23 cellular contexts compared by ENCODE assay signal in genomic region chr11:128759168-128759567, GRCh38.
DNase-seq lines count a peak whose midpoint lies in the region; ATAC-seq and TF ChIP-seq lines count a peak whose summit lies in the region.
"Had no signal": no experiment of that assay in that cellular context is flagged by ENCODE, and none has a peak within 500 bp of the region (broad histone marks: within the 10 kb centered on the region; RNA-seq: fewer than 3 reads in every experiment).

No MANE protein-coding gene starts in this region.

- H2AFZ ChIP-seq in GM23248: no peak overlapping the region

- in situ Hi-C loops in GM23248 (cut with MboI): no loop called here

- no peaks in the 10 kb centered on the region for H3K9me3 Mint-ChIP-seq in T-helper 2 cell treated with Interferon-gamma antibody and Interleukin-4, amounts not matched to agents 5 μg/mL and 100 μg/mL, for 36 hours
- no peaks in the 10 kb centered on the region for H3K9me3 Mint-ChIP-seq in activated naive CD8-positive, alpha-beta T cell (ENCODE audit: low read depth)
- H3K9me3 Mint-ChIP-seq in naive thymus-derived CD8-positive, alpha-beta T cell: no peaks in the 10 kb centered on the region
- H3K9me3 Mint-ChIP-seq: nephron; T-helper 1 cell treated with Interleukin-12 subunit alpha and Interleukin-12 subunit beta and Interleukin-4 antibody, amounts not matched to agents 30 μg/mL and 1 μg/mL, for 36 hours had no signal

- POLR2A ChIA-PET in naive thymus-derived CD8-positive, alpha-beta T cell (lab: Charles Lee): interaction anchor here (0.6 kb wide), 2 partner anchors 120 to 129 kb away, joined by 3 to 5 read pairs; no protein-coding TSS in a partner anchor

- H3F3A ChIP-seq in GM23248 (ENCODE audit: insufficient read depth): peaks cover 34% of the 10 kb centered on the region

- H3K36me3 ChIP-seq in GM23248 (ENCODE audit: low read depth) (peaks cover 14% of the 10 kb centered on the region), prostate gland (no peaks in the 10 kb centered on the region), vagina (no peaks in the 10 kb centered on the region)
- H3K36me3 ChIP-seq: breast epithelium, HAP-1 had no signal

- peaks cover 58% of the 10 kb centered on the region for H3K36me3 Mint-ChIP-seq in T-helper 2 cell treated with Interferon-gamma antibody and Interleukin-4, amounts not matched to agents 5 μg/mL and 100 μg/mL, for 36 hours (ENCODE audit: low read depth)
- H3K36me3 Mint-ChIP-seq in activated naive CD8-positive, alpha-beta T cell: peaks cover 10% of the 10 kb centered on the region
- peaks cover 0 to 74% (median 16%) of the 10 kb centered on the region in 3 donors for H3K36me3 Mint-ChIP-seq in naive thymus-derived CD8-positive, alpha-beta T cell
- H3K36me3 Mint-ChIP-seq: WTC11 had no signal

- peak overlapping the region; percentile 79 for H3K27ac ChIP-seq in GM23248
- no peak overlapping the region for H3K27ac ChIP-seq in prostate gland
- no peak overlapping the region for H3K27ac ChIP-seq in vagina
- H3K27ac ChIP-seq: breast epithelium, epithelial cell of prostate, foreskin keratinocyte had no signal

- no peak overlapping the region for H3K4me3 Mint-ChIP-seq in T-helper 2 cell treated with Interferon-gamma antibody and Interleukin-4, amounts not matched to agents 5 μg/mL and 100 μg/mL, for 36 hours
- peak overlapping the region; percentile 8 for H3K4me3 Mint-ChIP-seq in activated naive CD8-positive, alpha-beta T cell
- peak overlapping the region in 4 of 10 donors; percentile 0 to 18 (median 15) for H3K4me3 Mint-ChIP-seq in naive thymus-derived CD8-positive, alpha-beta T cell
- H3K4me3 Mint-ChIP-seq: nephron; T-helper 1 cell treated with Interleukin-12 subunit alpha and Interleukin-12 subunit beta and Interleukin-4 antibody, amounts not matched to agents 30 μg/mL and 1 μg/mL, for 36 hours; WTC11 had no signal

- no peaks in the 10 kb centered on the region for H4K20me1 ChIP-seq in GM23248 (ENCODE audit: insufficient read depth)

- H3K4me1 ChIP-seq in GM23248 (ENCODE audit: insufficient read depth): peaks cover 22% of the 10 kb centered on the region
- no peaks in the 10 kb centered on the region for H3K4me1 ChIP-seq in prostate gland (replicated peaks)
- H3K4me1 ChIP-seq in vagina: no peaks in the 10 kb centered on the region
- H3K4me1 ChIP-seq: breast epithelium, foreskin keratinocyte, HAP-1 had no signal

- H3K4me3 ChIP-seq in GM23248 (no peak overlapping the region), prostate gland (no peak overlapping the region), vagina (no peak overlapping the region)
- H3K4me3 ChIP-seq: BLaER1, breast epithelium, HAP-1, skin epidermis had no signal

- 78 to 81% methylated on average over 7 of the region's 7 CpGs for WGBS in GM23248 (ENCODE audit: low coverage in 1 of 2, low lambda C conversion rate in 2 of 2, missing lambda C conversion rate in 2 of 2), 2 experiments
- 88% methylated on average over 7 of the region's 7 CpGs for WGBS in prostate gland

- TF ChIP-seq CTCF in prostate gland (IDR thresholded peaks at IDR 0.05) (no peak), vagina (IDR thresholded peaks at IDR 0.05) (no peak)

- no peaks in the 10 kb centered on the region for H3K27me3 Mint-ChIP-seq in T-helper 2 cell treated with Interferon-gamma antibody and Interleukin-4, amounts not matched to agents 5 μg/mL and 100 μg/mL, for 36 hours (ENCODE audit: low read depth)
- H3K27me3 Mint-ChIP-seq in activated naive CD8-positive, alpha-beta T cell: no peaks in the 10 kb centered on the region
- H3K27me3 Mint-ChIP-seq in naive thymus-derived CD8-positive, alpha-beta T cell: no peaks in the 10 kb centered on the region

- DNase-seq in T-helper 2 cell treated with Interferon-gamma antibody and Interleukin-4, amounts not matched to agents 5 μg/mL and 100 μg/mL, for 36 hours (ENCODE audit: low spot score): no peak
- DNase-seq in T-helper 2 cell (no peak), GM23248 (no peak), COR-L47 (lab: John Stamatoyannopoulos, UW) (no peak), prostate gland (ENCODE audit: low spot score) (no peak), vagina (ENCODE audit: extremely low spot score in 2 of 2) (no peak)
- DNase-seq in naive thymus-derived CD8-positive, alpha-beta T cell: no peak
- DNase-seq: cortex of kidney; DMS53; NCI-H774; SHP77; stimulated activated CD4-positive, alpha-beta T cell treated with anti-CD3 and anti-CD28 coated beads, Interleukin-2, amount 100 ng/mL, for 48 hours had no signal

- TF ChIP-seq POLR2A in prostate gland (IDR thresholded peaks at IDR 0.05) (no peak), vagina (IDR thresholded peaks at IDR 0.05) (no peak)

- H3K27ac Mint-ChIP-seq in T-helper 2 cell treated with Interferon-gamma antibody and Interleukin-4, amounts not matched to agents 5 μg/mL and 100 μg/mL, for 36 hours: peak overlapping the region; percentile 27
- H3K27ac Mint-ChIP-seq in activated naive CD8-positive, alpha-beta T cell: peak overlapping the region; percentile 67
- peak overlapping the region; percentile 2 to 73 (median 41) for H3K27ac Mint-ChIP-seq in naive thymus-derived CD8-positive, alpha-beta T cell
- H3K27ac Mint-ChIP-seq: nephron; progenitor cell of endocrine pancreas; T-helper 1 cell treated with Interleukin-12 subunit alpha and Interleukin-12 subunit beta and Interleukin-4 antibody, amounts not matched to agents 30 μg/mL and 1 μg/mL, for 36 hours; WTC11 had no signal

- H3K9me2 ChIP-seq in GM23248 (ENCODE audit: insufficient read depth): no peaks in the 10 kb centered on the region

- H3K79me2 ChIP-seq in GM23248 (ENCODE audit: insufficient read depth): peaks cover 7% of the 10 kb centered on the region; the same call in 1 of the 2 replicates

- peaks cover 44% of the 10 kb centered on the region for H3K4me1 Mint-ChIP-seq in T-helper 2 cell treated with Interferon-gamma antibody and Interleukin-4, amounts not matched to agents 5 μg/mL and 100 μg/mL, for 36 hours (ENCODE audit: low read depth)
- H3K4me1 Mint-ChIP-seq in activated naive CD8-positive, alpha-beta T cell (ENCODE audit: low read depth): peaks cover 65% of the 10 kb centered on the region
- peaks cover 49 to 91% (median 80%) of the 10 kb centered on the region in 4 donors for H3K4me1 Mint-ChIP-seq in naive thymus-derived CD8-positive, alpha-beta T cell

- intact Hi-C loops in prostate gland (cut with DNase I) (no loop called here), vagina (cut with DNase I) (no loop called here)

- no peaks in the 10 kb centered on the region for H3K27me3 ChIP-seq in GM23248 (replicated peaks; ENCODE audit: insufficient read depth)
- H3K27me3 ChIP-seq in prostate gland (replicated peaks; ENCODE audit: insufficient read depth): no peaks in the 10 kb centered on the region
- no peaks in the 10 kb centered on the region for H3K27me3 ChIP-seq in vagina
- H3K27me3 ChIP-seq: BLaER1 had no signal

- ATAC-seq in naive thymus-derived CD8-positive, alpha-beta T cell: no peak
- ATAC-seq: foreskin keratinocyte, WTC11 had no signal

- peak overlapping the region; percentile 33; the same call in 1 of the 2 replicates for H3K9ac ChIP-seq in GM23248
- H3K9ac ChIP-seq: BLaER1 had no signal

- H3K9me3 ChIP-seq in GM23248 (ENCODE audit: low read depth) (no peaks in the 10 kb centered on the region), prostate gland (no peaks in the 10 kb centered on the region), vagina (no peaks in the 10 kb centered on the region)
- H3K9me3 ChIP-seq: BLaER1, breast epithelium, HAP-1 had no signal

- H3K4me2 ChIP-seq in GM23248 (ENCODE audit: unreplicated experiment): peak overlapping the region; percentile 29
- H3K4me2 ChIP-seq: BLaER1 had no signal
